Comparison of ENCODE assay signal across 19 cellular contexts in genomic region chr3:50484681-50485263, GRCh38.
"Had no signal": no experiment of that assay in that cellular context is flagged by ENCODE, and none has a peak within 500 bp of the region (broad histone marks: within the 10 kb centered on the region; RNA-seq: fewer than 3 reads in every experiment).

No MANE protein-coding gene starts in this region.

- ATAC-seq: body of pancreas; esophagus mucosa; naive thymus-derived CD8-positive, alpha-beta T cell; stimulated activated memory B cell treated with anti-CD40 and anti-IgM and Interleukin-4, amounts not matched to agents 10 μg/mL and 1 μg/mL and 100 μg/mL, for 72 hours; T-helper 17 cell had no signal

- H3K4me3 ChIP-seq: body of pancreas, lung, ovary, tibial artery, vagina had no signal

- H3K27ac Mint-ChIP-seq: activated T-helper 2 cell treated with anti-CD3 and anti-CD28 coated beads, Interferon-gamma antibody, Interleukin-2, Interleukin-4, amounts not matched to agents 10 μg/mL and 5 μg/mL and 100 μg/mL, durations not matched to agents 14 hours and 24 hours and 36 hours; stimulated activated memory B cell treated with anti-CD40 and anti-IgM and Interleukin-4, amounts not matched to agents 10 μg/mL and 1 μg/mL and 100 μg/mL, for 72 hours; T-helper 17 cell had no signal

- H3K27me3 Mint-ChIP-seq: activated CD4-positive, alpha-beta T cell treated with anti-CD3 and anti-CD28 coated beads, Interleukin-2, amount 10 ng/mL, durations not matched to agents 7 days and 5 days; naive thymus-derived CD8-positive, alpha-beta T cell; T-helper 17 cell had no signal

- H3K27ac ChIP-seq: body of pancreas, ovary, tibial artery, vagina had no signal

- H3K4me1 ChIP-seq: body of pancreas, tibial artery, vagina had no signal

- H3K9me3 Mint-ChIP-seq: activated CD4-positive, alpha-beta T cell treated with anti-CD3 and anti-CD28 coated beads, Interleukin-2, amount 10 ng/mL, durations not matched to agents 7 days and 5 days; activated T-helper 2 cell treated with anti-CD3 and anti-CD28 coated beads, Interferon-gamma antibody, Interleukin-2, Interleukin-4, amounts not matched to agents 10 μg/mL and 5 μg/mL and 100 μg/mL, durations not matched to agents 14 hours and 24 hours and 36 hours; immature natural killer cell; naive thymus-derived CD8-positive, alpha-beta T cell; stimulated activated memory B cell treated with anti-CD40 and anti-IgM and Interleukin-4, amounts not matched to agents 10 μg/mL and 1 μg/mL and 100 μg/mL, for 72 hours had no signal

- H3K36me3 ChIP-seq: ovary, tibial artery, vagina had no signal

- H3K4me3 Mint-ChIP-seq: activated CD4-positive, alpha-beta T cell treated with anti-CD3 and anti-CD28 coated beads, Interleukin-2, amount 10 ng/mL, durations not matched to agents 7 days and 5 days; stimulated activated memory B cell treated with anti-CD40 and anti-IgM and Interleukin-4, amounts not matched to agents 10 μg/mL and 1 μg/mL and 100 μg/mL, for 72 hours; T-helper 17 cell had no signal

- H3K36me3 Mint-ChIP-seq: immature natural killer cell; naive thymus-derived CD8-positive, alpha-beta T cell; stimulated activated memory B cell treated with anti-CD40 and anti-IgM and Interleukin-4, amounts not matched to agents 10 μg/mL and 1 μg/mL and 100 μg/mL, for 72 hours had no signal

- FAIRE-seq: endometrium, TTC549 had no signal

- H3K9me3 ChIP-seq: body of pancreas, ovary, tibial artery, vagina had no signal

- H3K27me3 ChIP-seq: body of pancreas, ovary, tibial artery, vagina had no signal

- DNase-seq: activated CD4-positive, alpha-beta T cell treated with anti-CD3 and anti-CD28 coated beads, Interleukin-2, amount 10 ng/mL, durations not matched to agents 7 days and 5 days; activated CD4-positive, CD25-positive, alpha-beta regulatory T cell; activated naive CD4-positive, alpha-beta T cell treated with anti-CD3 and anti-CD28 coated beads, Interleukin-2, amount 50 U/mL, for 16 hours; activated T-cell treated with anti-CD3 and anti-CD28 coated beads for 4 hours; amniotic stem cell; body of pancreas; cerebellar nuclear complex; immature natural killer cell; naive thymus-derived CD8-positive, alpha-beta T cell; ovary; T-helper 17 cell; tibial artery had no signal
